ENCODE assay signal across 21 cellular contexts in genomic region chr1:21750841-21751240, GRCh38. TPM values are rescaled to one million over a fixed set of nuclear protein-coding genes. Genes with fewer than 3 reads are reported as not detected.
DNase-seq lines count a peak whose midpoint lies in the region; ATAC-seq, FAIRE-seq and TF ChIP-seq lines count a peak whose summit lies in the region.
"Had no signal": no experiment of that assay in that cellular context is flagged by ENCODE, and none has a peak within 500 bp of the region (broad histone marks: within the 10 kb centered on the region; RNA-seq: fewer than 3 reads in every experiment).

No MANE protein-coding gene starts in this region.

- H3K27me3 ChIP-seq in K562 (ENCODE audit: control insufficient read depth in 2 of 2, insufficient read depth in 2 of 2, low read length in 2 of 2) = no peaks in the 10 kb centered on the region
- H3K27me3 ChIP-seq: BLaER1 had no signal

- peaks cover 19 to 25% of the 10 kb centered on the region in 2 experiments for H3K4me1 ChIP-seq in K562 (replicated peaks in 1 of 2; ENCODE audit: control insufficient read depth in 2 of 2, insufficient read depth in 2 of 2, low read length in 2 of 2)
- H3K4me1 ChIP-seq: BLaER1 had no signal

- 27% methylated on average over 2 of the region's 2 CpGs for WGBS in K562 (ENCODE audit: insufficient coverage, low coverage, missing lambda C conversion rate)

- no peaks in the 10 kb centered on the region for H3K4me1 Mint-ChIP-seq in activated T-cell treated with anti-CD3 and anti-CD28 coated beads, Interleukin-2, amount 50 U/mL, for 24 hours (ENCODE audit: low read depth)
- H3K4me1 Mint-ChIP-seq in CD14-positive monocyte = no peaks in the 10 kb centered on the region
- H3K4me1 Mint-ChIP-seq: GM23338 had no signal

- DNase-seq in activated T-cell treated with anti-CD3 and anti-CD28 coated beads, Interleukin-2, amount 50 U/mL, for 24 hours = no peak
- DNase-seq in activated T-cell treated with anti-CD3 and anti-CD28 coated beads, Interleukin-2, amount 50 U/mL, for 1 hour = no peak
- DNase-seq in SK-N-MC (ENCODE audit: low read depth, low spot score) (no peak), K562 (ENCODE audit: extremely low read depth in 1 of 4, low spot score in 3 of 4) (no peak), CD14-positive monocyte (ENCODE audit: low spot score) (no peak)
- DNase-seq: 8988T; CD8-positive, alpha-beta T cell; COR-L47; DMS 273 treated with DMSO at 0.1 percent for 48 hours; DMS53; DND-41; EL; HCEC 1CT; IMR-90 had no signal

- H2AFZ ChIP-seq in K562 (ENCODE audit: low read depth, low read length) = no peak overlapping the region
- H2AFZ ChIP-seq: GM23338 had no signal

- FAIRE-seq in K562 (lab: Jason Lieb, UNC) = no peak
- FAIRE-seq: GM12878, H54, HTR-8/SVneo had no signal

- no peaks in the 10 kb centered on the region for H3K27me3 Mint-ChIP-seq in activated T-cell treated with anti-CD3 and anti-CD28 coated beads, Interleukin-2, amount 50 U/mL, for 24 hours
- peaks cover 0 to 2% (median 1%) of the 10 kb centered on the region in 3 donors for H3K27me3 Mint-ChIP-seq in CD14-positive monocyte (ENCODE audit: low read depth in 3 of 3)

- no peak overlapping the region for H3K4me2 ChIP-seq in K562 (ENCODE audit: insufficient read depth, low read length)
- H3K4me2 ChIP-seq: BLaER1, GM23338 had no signal

- POLR2A ChIA-PET in K562 (lab: Yijun Ruan, JAX) = interaction anchor here (0.6 to 1.2 kb wide), 4 partner anchors 11 to 60 kb away, joined by 3 to 5 read pairs (median 4); no protein-coding TSS in a partner anchor

- ATAC-seq in K562 (no peak), GM19035 (IDR thresholded peaks at IDR 0.05; ENCODE audit: unreplicated experiment) (no peak), HG03521 (IDR thresholded peaks at IDR 0.05; ENCODE audit: unreplicated experiment) (no peak)
- ATAC-seq: CD8-positive, alpha-beta T cell; GM12878; GM23338 had no signal

- in situ Hi-C loops in K562 (cut with MboI) = no loop called here

- H3K27ac ChIP-seq in SK-N-MC = peak overlapping the region; percentile 9; the same call in 1 of the 2 replicates
- H3K27ac ChIP-seq in K562 (ENCODE audit: extremely low read depth, low read depth, low read length) = no peak overlapping the region
- H3K27ac ChIP-seq: BLaER1 had no signal

- CTCF ChIA-PET in K562 (lab: Yijun Ruan, JAX; ENCODE audit: low intra/inter-chr PET ratio) = no interaction called here

- no peaks in the 10 kb centered on the region for H3K9me3 Mint-ChIP-seq in activated T-cell treated with anti-CD3 and anti-CD28 coated beads, Interleukin-2, amount 50 U/mL, for 24 hours
- no peaks in the 10 kb centered on the region for H3K9me3 Mint-ChIP-seq in CD14-positive monocyte
- H3K9me3 Mint-ChIP-seq: CD8-positive, alpha-beta T cell; GM23338 had no signal

- no peak for TF ChIP-seq CTCF in K562 (IDR thresholded peaks at IDR 0.05 in 2 of 3, conservative IDR thresholded peaks at IDR 0.05 in 1 of 3; ENCODE audit: insufficient read depth in 2 of 3, low read depth in 1 of 3, low read length in 3 of 3)
- TF ChIP-seq CTCF in CD14-positive monocyte (IDR thresholded peaks at IDR 0.05) = no peak

- H3K4me3 Mint-ChIP-seq in activated T-cell treated with anti-CD3 and anti-CD28 coated beads, Interleukin-2, amount 50 U/mL, for 24 hours = no peak overlapping the region
- H3K4me3 Mint-ChIP-seq in CD14-positive monocyte = no peak overlapping the region
- H3K4me3 Mint-ChIP-seq: CD8-positive, alpha-beta T cell; GM23338 had no signal

- peaks cover 91% of the 10 kb centered on the region for H3K36me3 Mint-ChIP-seq in activated T-cell treated with anti-CD3 and anti-CD28 coated beads, Interleukin-2, amount 50 U/mL, for 24 hours (ENCODE audit: low read depth)
- peaks cover 62 to 87% of the 10 kb centered on the region in 2 donors for H3K36me3 Mint-ChIP-seq in CD14-positive monocyte

- no peak for TF ChIP-seq RAD21 in K562 (CRISPR knock-in tag; conservative IDR thresholded peaks at IDR 0.05 in 1 of 2, IDR thresholded peaks at IDR 0.05 in 1 of 2)

- intact Hi-C loops in K562 (cut with micrococcal nuclease) = loop anchor here (2.0 kb wide), 1 partner anchor 32 kb away; the partner anchor contains the start of gene USP48
- intact Hi-C loops in CD14-positive monocyte (cut with micrococcal nuclease) = no loop called here

- no peaks in the 10 kb centered on the region for H3K9me3 ChIP-seq in SK-N-MC (ENCODE audit: low read depth, low read length)
- H3K9me3 ChIP-seq in K562 (replicated peaks; ENCODE audit: control insufficient read depth, insufficient read depth, low read depth, low read length) = no peaks in the 10 kb centered on the region
- H3K9me3 ChIP-seq: BLaER1 had no signal

- peaks cover 44% of the 10 kb centered on the region for H3K79me2 ChIP-seq in K562 (ENCODE audit: control insufficient read depth, insufficient read depth, low read length)

- H3K4me3 ChIP-seq in SK-N-MC (no peak overlapping the region), K562 (no peak overlapping the region)
- H3K4me3 ChIP-seq: BLaER1, GM12878, GM23338 had no signal

- no peak for TF ChIP-seq EP300 in K562 (IDR thresholded peaks at IDR 0.05; ENCODE audit: low read length)

- TF ChIP-seq POLR2A in K562 (conservative IDR thresholded peaks at IDR 0.05) = no peak

- no peak overlapping the region for H3K9ac ChIP-seq in SK-N-MC (ENCODE audit: insufficient read length)
- no peak overlapping the region for H3K9ac ChIP-seq in K562 (ENCODE audit: insufficient read depth in 1 of 2, low read depth in 2 of 2, low read length in 2 of 2)
- H3K9ac ChIP-seq: BLaER1 had no signal

- H3K27ac Mint-ChIP-seq in activated T-cell treated with anti-CD3 and anti-CD28 coated beads, Interleukin-2, amount 50 U/mL, for 24 hours = peak overlapping the region; percentile 14
- peak overlapping the region in 2 of 7 donors; percentile 42 to 68 for H3K27ac Mint-ChIP-seq in CD14-positive monocyte
- H3K27ac Mint-ChIP-seq: GM23338 had no signal

- H4K20me1 ChIP-seq in K562 (replicated peaks; ENCODE audit: control insufficient read depth, insufficient read depth, low read length) = peaks cover 7% of the 10 kb centered on the region; the same call in 1 of the 2 replicates

- H3K36me3 ChIP-seq in SK-N-MC (ENCODE audit: insufficient read depth, low read length) = peaks cover 56% of the 10 kb centered on the region
- peaks cover 85% of the 10 kb centered on the region for H3K36me3 ChIP-seq in K562 (ENCODE audit: control insufficient read depth, insufficient read depth, low read length)

- BruUV-seq in K562 (replicated peaks; lab: Mats Ljungman, UMichigan) = no TSS peak

- peaks cover 4% of the 10 kb centered on the region for H3K9me1 ChIP-seq in K562 (ENCODE audit: control insufficient read depth, insufficient read depth, low read length)

TF ChIP-seq in K562, 482 proteins besides CTCF, POLR2A, EP300 and RAD21:
- TF ChIP-seq FOXJ3 (CRISPR knock-in tag; IDR thresholded peaks at IDR 0.05) (no peak), ZNF316 (IDR thresholded peaks at IDR 0.05) (peak; percentile 20; the same call in 1 of the 2 replicates)

RNA-seq across cellular contexts. Expression of gene USP48, which starts 32.1 kb away (rescaled TPM):
- 194 and 717 TPM in 2 replicates for total RNA-seq in K562 (2011; cell fraction: chromatin; rRNA removed; ENCODE audit: low replicate concordance)
- 95.7 and 151 TPM in 2 replicates for total RNA-seq in K562 (2011; cell fraction: nucleolus; rRNA removed)
- 249 and 315 TPM in 2 replicates for total RNA-seq in K562 (2011; cell fraction: nucleoplasm; rRNA removed)
- total RNA-seq in K562 (2014; rRNA removed) = 89.9 and 91.0 TPM in 2 replicates
- total RNA-seq in K562 (2014; rRNA removed; fragmentation: Illumina TruSeq; extraction: Trizol) = 106 and 120 TPM in 2 replicates
- 102 and 109 TPM in 2 replicates for total RNA-seq in K562 (2015; rRNA removed; fragmentation: Illumina TruSeq; extraction: Trizol)
- 123 TPM in 2 replicates for total RNA-seq in K562 (2021)
- polyA plus RNA-seq in K562 (2011; rRNA removed) = 78.6 and 97.2 TPM in 2 replicates
- 13.8 and 29.6 TPM in 2 replicates for polyA plus RNA-seq in K562 (2011; cell fraction: cytosol; rRNA removed)
- 94.2 and 106 TPM in 2 replicates for polyA plus RNA-seq in K562 (2011; cell fraction: nucleus; rRNA removed)
- polyA plus RNA-seq in K562 (2012) = 92.9 and 103 TPM in 2 replicates
- polyA plus RNA-seq in K562 (2014; fragmentation: Illumina TruSeq; extraction: Trizol) = 101 and 121 TPM in 2 replicates
- polyA plus RNA-seq in K562 (2014; fragmentation: Nextera tagmentation; extraction: Ambion mirVana) = 10 to 100 TPM; 23.3 to 30.3 TPM
- polyA plus RNA-seq in K562 (2014; rRNA removed) = 101 and 106 TPM in 2 replicates
- 149 and 168 TPM in 2 replicates for polyA minus RNA-seq in K562 (2011; rRNA and poly(A)+ RNA removed)
- polyA minus RNA-seq in K562 (2011; cell fraction: cytosol; rRNA and poly(A)+ RNA removed) = 39.7 and 45.1 TPM in 2 replicates
- polyA minus RNA-seq in K562 (2011; cell fraction: nucleus; rRNA and poly(A)+ RNA removed) = 77.0 and 154 TPM in 2 replicates
- 10 to 100 TPM; 26.5 to 40.2 TPM for polyA plus RNA-seq in CD14-positive monocyte
